Comparison of ENCODE assay signal across 34 cellular contexts in the genomic region with DNA sequence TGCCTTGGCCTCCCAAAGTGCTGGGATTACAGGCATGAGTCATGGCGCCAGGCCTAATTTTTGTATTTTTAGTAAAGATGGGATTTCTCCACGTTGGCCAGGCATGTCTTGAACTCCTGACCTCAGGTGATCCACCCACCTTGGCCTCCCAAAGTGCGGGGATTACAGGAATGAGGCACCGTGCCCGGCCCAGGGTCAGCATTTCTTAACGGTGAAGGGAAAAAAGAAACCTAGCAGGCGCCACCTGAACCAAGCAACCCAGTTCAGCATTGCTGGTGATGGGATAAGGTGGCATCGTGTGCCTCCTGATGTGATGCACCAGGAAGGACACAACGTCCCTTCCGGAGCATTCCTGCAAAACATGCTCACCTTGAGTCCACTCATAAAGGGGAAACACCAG. TPM values are rescaled to one million over a fixed set of nuclear protein-coding genes. Genes with fewer than 3 reads are reported as not detected.
"Had no signal": no experiment of that assay in that cellular context is flagged by ENCODE, and none has a peak within 500 bp of the region (broad histone marks: within the 10 kb centered on the region; RNA-seq: fewer than 3 reads in every experiment).

No MANE protein-coding gene starts in this region.

- H3K4me3 ChIP-seq: cardiac muscle cell, PC-9 had no signal

- H3K36me3 Mint-ChIP-seq: activated naive CD8-positive, alpha-beta T cell treated with anti-CD3 and anti-CD28 coated beads for 36 hours had no signal

- H3K36me3 ChIP-seq: cardiac muscle cell had no signal

- ATAC-seq: activated CD8-positive, alpha-beta T cell treated with anti-CD3 and anti-CD28 coated beads for 36 hours had no signal

- H3K9me3 Mint-ChIP-seq: activated CD4-positive, alpha-beta T cell treated with anti-CD3 and anti-CD28 coated beads, Interleukin-2, amount 10 ng/mL, durations not matched to agents 24 days and 14 days; activated CD8-positive, alpha-beta T cell treated with anti-CD3 and anti-CD28 coated beads for 36 hours; activated naive CD8-positive, alpha-beta T cell treated with anti-CD3 and anti-CD28 coated beads for 36 hours; central memory CD8-positive, alpha-beta T cell; IgD-negative memory B cell had no signal

- DNase-seq: activated CD4-positive, alpha-beta T cell treated with anti-CD3 and anti-CD28 coated beads, Interleukin-2, amount 10 ng/mL, durations not matched to agents 24 days and 14 days; activated CD4-positive, alpha-beta T cell treated with anti-CD3 and anti-CD28 coated beads, Interleukin-2, amount 50 U/mL, for 4 hours; activated CD8-positive, alpha-beta T cell treated with anti-CD3 and anti-CD28 coated beads for 36 hours; activated effector memory CD4-positive, alpha-beta T cell treated with Interleukin-2 at 50 U/mL for 16 hours; activated naive CD4-positive, alpha-beta T cell treated with anti-CD3 and anti-CD28 coated beads, Interleukin-2, amount 50 U/mL, for 16 hours; activated naive CD8-positive, alpha-beta T cell treated with anti-CD3 and anti-CD28 coated beads for 36 hours; activated T-cell treated with anti-CD3 and anti-CD28 coated beads, Interleukin-2, amount 50 U/mL, for 1 hour; amniotic stem cell; aorta; Karpas-422; KBM-7; NCI-H1048; NCI-H1105 treated with DMSO at 0.1 percent for 48 hours; NCI-H1436; NCI-H1694; NCI-H1930; NCI-H2081 treated with DMSO at 0.1 percent for 48 hours; NCI-H226; NCI-H446 treated with DMSO at 0.1 percent for 48 hours; NCI-H524 treated with DMSO at 0.1 percent for 48 hours; NCI-H748 treated with DMSO at 0.1 percent for 48 hours; NK-92 treated with Interleukin-12 subunit alpha and Interleukin-12 subunit beta, amount 100 ng/mL, for 24 hours; PC-9; Right ventricle myocardium superior; SW 1271; T-helper 1 cell; T1000; WERI-Rb-1 had no signal

- H3K27ac Mint-ChIP-seq: activated CD8-positive, alpha-beta T cell treated with anti-CD3 and anti-CD28 coated beads for 36 hours; activated naive CD8-positive, alpha-beta T cell treated with anti-CD3 and anti-CD28 coated beads for 36 hours had no signal

- H3K27me3 Mint-ChIP-seq: activated CD4-positive, alpha-beta T cell treated with anti-CD3 and anti-CD28 coated beads, Interleukin-2, amount 10 ng/mL, durations not matched to agents 24 days and 14 days; activated CD8-positive, alpha-beta T cell treated with anti-CD3 and anti-CD28 coated beads for 36 hours; activated naive CD8-positive, alpha-beta T cell treated with anti-CD3 and anti-CD28 coated beads for 36 hours; central memory CD8-positive, alpha-beta T cell; IgD-negative memory B cell had no signal

RNA-seq across cellular contexts. Expression of a gene that starts 11.7 kb away (rescaled TPM):
- total RNA-seq: activated CD4-positive, alpha-beta T cell treated with anti-CD3 and anti-CD28 coated beads, Interleukin-2, amount 10 ng/mL, durations not matched to agents 24 days and 14 days; activated CD8-positive, alpha-beta memory T cell treated with anti-CD3 and anti-CD28 coated beads for 36 hours; activated CD8-positive, alpha-beta T cell treated with anti-CD3 and anti-CD28 coated beads for 36 hours; activated naive CD8-positive, alpha-beta T cell treated with anti-CD3 and anti-CD28 coated beads for 36 hours; MCF 10A; T-helper 2 cell treated with Interferon-gamma antibody and Interleukin-4, amounts not matched to agents 100 ng/mL and 5 ng/mL, for 36 hours had no signal

RNA-seq across cellular contexts. Expression of a gene that starts 46.2 kb away (rescaled TPM):
- total RNA-seq: activated CD4-positive, alpha-beta T cell treated with anti-CD3 and anti-CD28 coated beads, Interleukin-2, amount 10 ng/mL, durations not matched to agents 24 days and 14 days; aorta; MCF 10A; PC-9; T-helper 2 cell treated with Interferon-gamma antibody and Interleukin-4, amounts not matched to agents 100 ng/mL and 5 ng/mL, for 36 hours had no signal
